Comparison of ENCODE assay signal across 26 cellular contexts in genomic region chr14:59600211-59600945, GRCh38. TPM values are rescaled to one million over a fixed set of nuclear protein-coding genes. Genes with fewer than 3 reads are reported as not detected.
"Had no signal": no experiment of that assay in that cellular context is flagged by ENCODE, and none has a peak within 500 bp of the region (broad histone marks: within the 10 kb centered on the region; RNA-seq: fewer than 3 reads in every experiment).

No MANE protein-coding gene starts in this region.

- H3K4me3 Mint-ChIP-seq: activated B cell treated with CpG ODN at 0.5 μM for 24 hours; activated CD4-positive, alpha-beta T cell treated with anti-CD3 and anti-CD28 coated beads for 36 hours; activated naive CD4-positive, alpha-beta T cell treated with anti-CD3 and anti-CD28 coated beads for 36 hours; activated naive CD8-positive, alpha-beta T cell treated with anti-CD3 and anti-CD28 coated beads, Interleukin-2, amount 10 ng/mL, durations not matched to agents 7 days and 5 days; brain; effector memory CD8-positive, alpha-beta T cell; naive thymus-derived CD8-positive, alpha-beta T cell; neural progenitor cell; stimulated activated naive CD8-positive, alpha-beta T cell treated with anti-CD3 and anti-CD28 coated beads, Interleukin-15, amount 100 ng/mL, for 72 hours; T-helper 17 cell had no signal

- ATAC-seq: activated CD4-positive, alpha-beta T cell treated with anti-CD3 and anti-CD28 coated beads for 36 hours; effector memory CD8-positive, alpha-beta T cell; heart left ventricle; left lung; naive thymus-derived CD8-positive, alpha-beta T cell; stimulated activated naive CD8-positive, alpha-beta T cell treated with anti-CD3 and anti-CD28 coated beads, Interleukin-15, amount 100 ng/mL, for 72 hours; T-helper 17 cell had no signal

- H3K4me1 ChIP-seq: esophagus squamous epithelium, heart left ventricle, left lung, neural progenitor cell, tibial artery had no signal

- H3K4me3 ChIP-seq: dorsolateral prefrontal cortex, esophagus squamous epithelium, heart left ventricle, left lung, lung, neural progenitor cell, tibial artery had no signal

- H3K9me3 Mint-ChIP-seq: activated B cell treated with CpG ODN at 0.5 μM for 24 hours; activated naive CD4-positive, alpha-beta T cell treated with anti-CD3 and anti-CD28 coated beads for 36 hours; activated naive CD8-positive, alpha-beta T cell treated with anti-CD3 and anti-CD28 coated beads, Interleukin-2, amount 10 ng/mL, durations not matched to agents 7 days and 5 days; brain; effector memory CD8-positive, alpha-beta T cell; naive thymus-derived CD8-positive, alpha-beta T cell; neural progenitor cell; stimulated activated naive CD8-positive, alpha-beta T cell treated with anti-CD3 and anti-CD28 coated beads, Interleukin-15, amount 100 ng/mL, for 72 hours had no signal

- H3K27ac Mint-ChIP-seq: activated B cell treated with CpG ODN at 0.5 μM for 24 hours; activated CD4-positive, alpha-beta T cell treated with anti-CD3 and anti-CD28 coated beads for 36 hours; activated naive CD4-positive, alpha-beta T cell treated with anti-CD3 and anti-CD28 coated beads for 36 hours; activated naive CD8-positive, alpha-beta T cell treated with anti-CD3 and anti-CD28 coated beads, Interleukin-2, amount 10 ng/mL, durations not matched to agents 7 days and 5 days; effector memory CD8-positive, alpha-beta T cell; naive thymus-derived CD8-positive, alpha-beta T cell; neural progenitor cell; T-helper 17 cell had no signal

- H3K27me3 ChIP-seq: dorsolateral prefrontal cortex, esophagus squamous epithelium, heart left ventricle, left lung, neural progenitor cell, tibial artery had no signal

- H3K27ac ChIP-seq: dorsolateral prefrontal cortex, esophagus squamous epithelium, heart left ventricle, left lung, neural progenitor cell, tibial artery had no signal

- H3K27me3 Mint-ChIP-seq: brain had no signal

- H3K4me1 Mint-ChIP-seq: activated B cell treated with CpG ODN at 0.5 μM for 24 hours; activated CD4-positive, alpha-beta T cell treated with anti-CD3 and anti-CD28 coated beads for 36 hours; activated naive CD8-positive, alpha-beta T cell treated with anti-CD3 and anti-CD28 coated beads, Interleukin-2, amount 10 ng/mL, durations not matched to agents 7 days and 5 days; brain; naive thymus-derived CD8-positive, alpha-beta T cell; neural progenitor cell; stimulated activated naive CD8-positive, alpha-beta T cell treated with anti-CD3 and anti-CD28 coated beads, Interleukin-15, amount 100 ng/mL, for 72 hours; T-helper 17 cell had no signal

- H3K9me3 ChIP-seq: esophagus squamous epithelium, heart left ventricle, left lung, tibial artery had no signal

- H3K36me3 ChIP-seq: esophagus squamous epithelium, heart left ventricle, left lung, neural progenitor cell had no signal

- H3K36me3 Mint-ChIP-seq: activated naive CD8-positive, alpha-beta T cell treated with anti-CD3 and anti-CD28 coated beads, Interleukin-2, amount 10 ng/mL, durations not matched to agents 7 days and 5 days; naive thymus-derived CD8-positive, alpha-beta T cell; neural progenitor cell had no signal

- DNase-seq: activated B cell treated with CpG ODN at 0.5 μM for 24 hours; activated CD4-positive, alpha-beta T cell treated with anti-CD3 and anti-CD28 coated beads for 36 hours; activated CD4-positive, alpha-beta T cell treated with anti-CD3 and anti-CD28 coated beads, Interleukin-2, amount 50 U/mL, for 4 hours; activated effector memory CD4-positive, alpha-beta T cell treated with Interleukin-2 at 50 U/mL for 16 hours; activated naive CD4-positive, alpha-beta T cell treated with anti-CD3 and anti-CD28 coated beads for 36 hours; activated naive CD8-positive, alpha-beta T cell treated with anti-CD3 and anti-CD28 coated beads, Interleukin-2, amount 10 ng/mL, durations not matched to agents 7 days and 5 days; activated T-cell treated with anti-CD3 and anti-CD28 coated beads, Interleukin-2, amount 50 U/mL, for 48 hours; amygdala; central memory CD4-positive, alpha-beta T cell; dorsolateral prefrontal cortex; effector memory CD8-positive, alpha-beta T cell; esophagus squamous epithelium; heart left ventricle; kidney; left lung; naive thymus-derived CD8-positive, alpha-beta T cell; retina; stimulated activated CD4-positive, alpha-beta T cell treated with anti-CD3 and anti-CD28 coated beads, Interleukin-4, amount 100 ng/mL, for 24 hours; stimulated activated naive CD8-positive, alpha-beta T cell treated with anti-CD3 and anti-CD28 coated beads, Interleukin-15, amount 100 ng/mL, for 72 hours; T-helper 17 cell; tibial artery had no signal

- H3K9ac ChIP-seq: neural progenitor cell had no signal

RNA-seq across cellular contexts. Expression of gene CCDC175, which starts 23.8 kb away (rescaled TPM):
- total RNA-seq: activated B cell treated with CpG ODN at 0.5 μM for 24 hours; activated CD4-positive, alpha-beta T cell treated with anti-CD3 and anti-CD28 coated beads for 36 hours; activated naive CD4-positive, alpha-beta T cell treated with anti-CD3 and anti-CD28 coated beads for 36 hours; activated naive CD8-positive, alpha-beta T cell treated with anti-CD3 and anti-CD28 coated beads, Interleukin-2, amount 10 ng/mL, durations not matched to agents 7 days and 5 days; endothelial cell of umbilical vein; esophagus squamous epithelium; heart left ventricle; kidney; left lung; naive thymus-derived CD8-positive, alpha-beta T cell; osteoblast had no signal
